Comparison of ENCODE assay signal across 8 cellular contexts in genomic region chr19:2887391-2887914, GRCh38. TPM values are rescaled to one million over a fixed set of nuclear protein-coding genes. Genes with fewer than 3 reads are reported as not detected.
A peak's percentile ranks its signal among the peaks of the same experiment; 100 is the strongest.
DNase-seq lines count a peak whose midpoint lies in the region; ATAC-seq and TF ChIP-seq lines count a peak whose summit lies in the region.

No MANE protein-coding gene starts in this region.

- H3K9me3 ChIP-seq in MM.1S (replicated peaks; ENCODE audit: insufficient read depth, low read length) (no peaks in the 10 kb centered on the region), endodermal cell (ENCODE audit: control insufficient read depth, low read length) (no peaks in the 10 kb centered on the region)

- H3K27me3 Mint-ChIP-seq in activated naive CD8-positive, alpha-beta T cell treated with anti-CD3 and anti-CD28 coated beads, Interleukin-2, amount 10 ng/mL, durations not matched to agents 7 days and 5 days = no peaks in the 10 kb centered on the region
- H3K27me3 Mint-ChIP-seq in activated naive CD8-positive, alpha-beta T cell treated with anti-CD3 and anti-CD28 coated beads for 36 hours = no peaks in the 10 kb centered on the region
- H3K27me3 Mint-ChIP-seq in endodermal cell (ENCODE audit: insufficient read depth) (peaks cover 2% of the 10 kb centered on the region), mesothelial cell of epicardium (ENCODE audit: low read depth) (no peaks in the 10 kb centered on the region)

- ATAC-seq in activated naive CD8-positive, alpha-beta T cell treated with anti-CD3 and anti-CD28 coated beads, Interleukin-2, amount 10 ng/mL, durations not matched to agents 7 days and 5 days (ENCODE audit: low read depth) = peak; percentile 32
- no peak for ATAC-seq in GM18502 (IDR thresholded peaks at IDR 0.05; ENCODE audit: poor library complexity, unreplicated experiment)

- WGBS in endodermal cell (ENCODE audit: insufficient coverage in 1 of 2, insufficient read length in 1 of 2), 2 experiments = 38 to 52% methylated on average over 7 to 9 of the region's 9 CpGs

- H3K4me3 Mint-ChIP-seq in activated naive CD8-positive, alpha-beta T cell treated with anti-CD3 and anti-CD28 coated beads, Interleukin-2, amount 10 ng/mL, durations not matched to agents 7 days and 5 days = no peak overlapping the region
- H3K4me3 Mint-ChIP-seq in activated naive CD8-positive, alpha-beta T cell treated with anti-CD3 and anti-CD28 coated beads for 36 hours = no peak overlapping the region
- H3K4me3 Mint-ChIP-seq in endodermal cell (no peak overlapping the region), mesothelial cell of epicardium (no peak overlapping the region)

- peaks cover 1% of the 10 kb centered on the region for H3K9me3 Mint-ChIP-seq in activated naive CD8-positive, alpha-beta T cell treated with anti-CD3 and anti-CD28 coated beads, Interleukin-2, amount 10 ng/mL, durations not matched to agents 7 days and 5 days
- H3K9me3 Mint-ChIP-seq in activated naive CD8-positive, alpha-beta T cell treated with anti-CD3 and anti-CD28 coated beads for 36 hours = peaks cover 2% of the 10 kb centered on the region
- H3K9me3 Mint-ChIP-seq in endodermal cell (peaks cover 33% of the 10 kb centered on the region), mesothelial cell of epicardium (no peaks in the 10 kb centered on the region)

- H3K9ac ChIP-seq in MM.1S (ENCODE audit: low read length) (no peak overlapping the region), endodermal cell (ENCODE audit: extremely low read depth, low read length, poor library complexity, severe bottlenecking) (no peak overlapping the region)

- H3K79me2 ChIP-seq in MM.1S (ENCODE audit: low read length) = no peaks in the 10 kb centered on the region

- H3K4me1 ChIP-seq in MM.1S (ENCODE audit: low read length) = no peaks in the 10 kb centered on the region
- H3K4me1 ChIP-seq in endodermal cell (ENCODE audit: control insufficient read depth, insufficient read depth, low read length) = no peaks in the 10 kb centered on the region

- H3K36me3 ChIP-seq in MM.1S (replicated peaks; ENCODE audit: insufficient read depth, low read length) = no peaks in the 10 kb centered on the region
- no peaks in the 10 kb centered on the region for H3K36me3 ChIP-seq in endodermal cell (ENCODE audit: control insufficient read depth, insufficient read depth, low read length)

- no peak for DNase-seq in activated naive CD8-positive, alpha-beta T cell treated with anti-CD3 and anti-CD28 coated beads, Interleukin-2, amount 10 ng/mL, durations not matched to agents 7 days and 5 days
- DNase-seq in activated naive CD8-positive, alpha-beta T cell treated with anti-CD3 and anti-CD28 coated beads for 36 hours = no peak
- DNase-seq in MM.1S (peak; percentile 53), RPMI8226 (peak; percentile 51), endodermal cell (peak; percentile 56), mesothelial cell of epicardium (ENCODE audit: low spot score in 2 of 2, unreplicated experiment in 2 of 2) (no peak), COLO668 (lab: John Stamatoyannopoulos, UW; ENCODE audit: unreplicated experiment) (no peak)

- peaks cover 7% of the 10 kb centered on the region for H3K4me1 Mint-ChIP-seq in activated naive CD8-positive, alpha-beta T cell treated with anti-CD3 and anti-CD28 coated beads, Interleukin-2, amount 10 ng/mL, durations not matched to agents 7 days and 5 days
- H3K4me1 Mint-ChIP-seq in activated naive CD8-positive, alpha-beta T cell treated with anti-CD3 and anti-CD28 coated beads for 36 hours = peaks cover 9% of the 10 kb centered on the region
- no peaks in the 10 kb centered on the region for H3K4me1 Mint-ChIP-seq in endodermal cell
- no peaks in the 10 kb centered on the region for H3K4me1 Mint-ChIP-seq in mesothelial cell of epicardium

- TF ChIP-seq CTCF in MM.1S (IDR thresholded peaks at IDR 0.05; ENCODE audit: low read length) (peak; percentile 75), endodermal cell (conservative IDR thresholded peaks at IDR 0.05) (peak; percentile 76), mesothelial cell of epicardium (IDR thresholded peaks at IDR 0.05; ENCODE audit: unreplicated experiment) (peak; percentile 67)

- POLR2A ChIA-PET in activated naive CD8-positive, alpha-beta T cell treated with anti-CD3 and anti-CD28 coated beads, Interleukin-2, amount 10 ng/mL, durations not matched to agents 7 days and 5 days (lab: Charles Lee) = no interaction called here

- H3K27ac Mint-ChIP-seq in activated naive CD8-positive, alpha-beta T cell treated with anti-CD3 and anti-CD28 coated beads, Interleukin-2, amount 10 ng/mL, durations not matched to agents 7 days and 5 days = no peak overlapping the region
- no peak overlapping the region for H3K27ac Mint-ChIP-seq in activated naive CD8-positive, alpha-beta T cell treated with anti-CD3 and anti-CD28 coated beads for 36 hours
- peak overlapping the region; percentile 85 for H3K27ac Mint-ChIP-seq in endodermal cell
- H3K27ac Mint-ChIP-seq in mesothelial cell of epicardium = no peak overlapping the region

- no peaks in the 10 kb centered on the region for H3F3A ChIP-seq in MM.1S (ENCODE audit: insufficient read depth, low read length)

- H3K9me2 ChIP-seq in MM.1S (replicated peaks; ENCODE audit: insufficient read depth, low read length) = no peaks in the 10 kb centered on the region

- no peak overlapping the region for H3K27ac ChIP-seq in MM.1S (ENCODE audit: low read length)
- no peak overlapping the region for H3K27ac ChIP-seq in endodermal cell (ENCODE audit: low read depth, low read length)

- H4K20me1 ChIP-seq in MM.1S (ENCODE audit: insufficient read depth, low read length) = no peaks in the 10 kb centered on the region

- H3K36me3 Mint-ChIP-seq in activated naive CD8-positive, alpha-beta T cell treated with anti-CD3 and anti-CD28 coated beads, Interleukin-2, amount 10 ng/mL, durations not matched to agents 7 days and 5 days = no peaks in the 10 kb centered on the region
- H3K36me3 Mint-ChIP-seq in activated naive CD8-positive, alpha-beta T cell treated with anti-CD3 and anti-CD28 coated beads for 36 hours = peaks cover 1% of the 10 kb centered on the region
- no peaks in the 10 kb centered on the region for H3K36me3 Mint-ChIP-seq in endodermal cell (ENCODE audit: low read depth)
- no peaks in the 10 kb centered on the region for H3K36me3 Mint-ChIP-seq in mesothelial cell of epicardium

- H3K27me3 ChIP-seq in MM.1S (replicated peaks; ENCODE audit: insufficient read depth, low read length) (peaks cover 75% of the 10 kb centered on the region), endodermal cell (ENCODE audit: control insufficient read depth, insufficient read depth, low read length, poor library complexity, severe bottlenecking) (no peaks in the 10 kb centered on the region)

- no peak overlapping the region for H2AFZ ChIP-seq in MM.1S (ENCODE audit: low read length)

- H3K4me3 ChIP-seq in MM.1S (ENCODE audit: low read length) (no peak overlapping the region), endodermal cell (ENCODE audit: low read length) (no peak overlapping the region)

- H3K4me2 ChIP-seq in MM.1S (ENCODE audit: low read depth, low read length) = no peak overlapping the region

RNA-seq across cellular contexts. Expression of gene ZNF57, which starts 13.3 kb away (rescaled TPM):
- 1 to 10 TPM; 4.7 to 5.7 TPM for total RNA-seq in activated naive CD8-positive, alpha-beta T cell treated with anti-CD3 and anti-CD28 coated beads, Interleukin-2, amount 10 ng/mL, durations not matched to agents 7 days and 5 days
- 1 to 10 TPM; 4.2 to 5.3 TPM for total RNA-seq in activated naive CD8-positive, alpha-beta T cell treated with anti-CD3 and anti-CD28 coated beads for 36 hours
- total RNA-seq in endodermal cell (1 to 10 TPM; 4.3 to 5.0 TPM), mesothelial cell of epicardium (3.9 to 4.5 TPM (median 4.1 TPM) in 3 replicates)
- 4.1 TPM for polyA plus RNA-seq in endodermal cell (2013, experiment 1 of 2)
- polyA plus RNA-seq in endodermal cell (2013, experiment 2 of 2) = 4.2 TPM

RNA-seq across cellular contexts. Expression of gene ZNF556, which starts 20.3 kb away (rescaled TPM):
- not detected for total RNA-seq in activated naive CD8-positive, alpha-beta T cell treated with anti-CD3 and anti-CD28 coated beads, Interleukin-2, amount 10 ng/mL, durations not matched to agents 7 days and 5 days
- not detected for total RNA-seq in activated naive CD8-positive, alpha-beta T cell treated with anti-CD3 and anti-CD28 coated beads for 36 hours
- total RNA-seq in endodermal cell (not detected), mesothelial cell of epicardium (0.05 to 0.11 TPM (median 0.09 TPM) in 3 replicates)
- 0.04 TPM for polyA plus RNA-seq in endodermal cell (2013, experiment 1 of 2)
- 0.04 TPM for polyA plus RNA-seq in endodermal cell (2013, experiment 2 of 2)

RNA-seq across cellular contexts. Expression of gene ZNF555, which starts 46.2 kb away (rescaled TPM):
- total RNA-seq in activated naive CD8-positive, alpha-beta T cell treated with anti-CD3 and anti-CD28 coated beads, Interleukin-2, amount 10 ng/mL, durations not matched to agents 7 days and 5 days = 1 to 10 TPM; 4.8 to 5.3 TPM
- 1 to 10 TPM; 1.5 to 1.9 TPM for total RNA-seq in activated naive CD8-positive, alpha-beta T cell treated with anti-CD3 and anti-CD28 coated beads for 36 hours
- total RNA-seq in endodermal cell (10 to 100 TPM in 1 of 2 donors, 1 to 10 TPM in 1; 9.6 to 10.5 TPM), mesothelial cell of epicardium (10.6 to 12.9 TPM (median 10.6 TPM) in 3 replicates)
- 8.7 TPM for polyA plus RNA-seq in endodermal cell (2013, experiment 1 of 2)
- polyA plus RNA-seq in endodermal cell (2013, experiment 2 of 2) = 8.7 TPM

RNA-seq across cellular contexts. Expression of gene ZNF77, which starts 57.3 kb away (rescaled TPM):
- 1 to 10 TPM; 5.0 to 5.1 TPM for total RNA-seq in activated naive CD8-positive, alpha-beta T cell treated with anti-CD3 and anti-CD28 coated beads, Interleukin-2, amount 10 ng/mL, durations not matched to agents 7 days and 5 days
- total RNA-seq in activated naive CD8-positive, alpha-beta T cell treated with anti-CD3 and anti-CD28 coated beads for 36 hours = 1 to 10 TPM; 3.4 to 3.5 TPM
- 1 to 10 TPM; 4.6 to 7.1 TPM for total RNA-seq in endodermal cell
- polyA plus RNA-seq in endodermal cell (2013, experiment 1 of 2) = 8.7 TPM
- 9.9 TPM for polyA plus RNA-seq in endodermal cell (2013, experiment 2 of 2)
- total RNA-seq in mesothelial cell of epicardium = 7.8 to 9.9 TPM (median 7.9 TPM) in 3 replicates

Comparison
In these comparisons a context has a peak if more than half of its experiments do, and no peak if none do; other contexts are left out.
1. DNase-seq: peak in MM.1S (single experiment), RPMI8226 (single experiment) and endodermal cell (single experiment); none in activated naive CD8-positive, alpha-beta T cell treated with anti-CD3 and anti-CD28 coated beads, Interleukin-2, amount 10 ng/mL, durations not matched to agents 7 days and 5 days (single experiment), activated naive CD8-positive, alpha-beta T cell treated with anti-CD3 and anti-CD28 coated beads for 36 hours (single experiment), mesothelial cell of epicardium (0 of 2) and COLO668 (single experiment).
2. Peak in every context shown above with its lines, with median percentiles within 50 percentile points of each other: CTCF ChIP-seq.